28 cellular contexts compared by ENCODE assay signal in genomic region chr4:169414913-169415312, GRCh38.
"Had no signal": no experiment of that assay in that cellular context is flagged by ENCODE, and none has a peak within 500 bp of the region (broad histone marks: within the 10 kb centered on the region; RNA-seq: fewer than 3 reads in every experiment).

No MANE protein-coding gene starts in this region.

- H3K4me1 ChIP-seq: testis, tibial artery, uterus had no signal

- H3K4me3 ChIP-seq: stomach, suprapubic skin, testis, thoracic aorta, thyroid gland, tibial artery, tibial nerve, transverse colon, upper lobe of left lung, upper lobe of right lung, uterus, vagina had no signal

- H3K4me3 Mint-ChIP-seq: stimulated activated effector memory CD8-positive, alpha-beta T cell treated with anti-CD3 and anti-CD28 coated beads, Interleukin-12 subunit alpha, Interleukin-12 subunit beta, amount 100 ng/mL, for 72 hours; stimulated activated memory B cell treated with anti-CD40 and anti-IgM and Interleukin-4, amounts not matched to agents 10 μg/mL and 1 μg/mL and 100 μg/mL, for 72 hours; stimulated activated naive B cell treated with anti-CD40 and anti-IgM and Interleukin-4, amounts not matched to agents 10 μg/mL and 1 μg/mL and 100 μg/mL, for 72 hours; stimulated activated naive CD8-positive, alpha-beta T cell treated with anti-CD3 and anti-CD28 coated beads, Interleukin-15, amount 100 ng/mL, for 72 hours; stimulated activated naive CD8-positive, alpha-beta T cell treated with anti-CD3 and anti-CD28 coated beads, Interleukin-15, Interleukin-2, amounts not matched to agents 100 ng/mL and 50 ng/mL, for 24 hours; type B pancreatic cell had no signal

- ATAC-seq: stimulated activated effector memory CD8-positive, alpha-beta T cell treated with anti-CD3 and anti-CD28 coated beads, Interleukin-12 subunit alpha, Interleukin-12 subunit beta, amount 100 ng/mL, for 72 hours; stimulated activated memory B cell treated with anti-CD40 and anti-IgM and Interleukin-4, amounts not matched to agents 10 μg/mL and 1 μg/mL and 100 μg/mL, for 72 hours; stimulated activated naive B cell treated with anti-CD40 and anti-IgM and Interleukin-4, amounts not matched to agents 10 μg/mL and 1 μg/mL and 100 μg/mL, for 72 hours; stimulated activated naive CD8-positive, alpha-beta T cell treated with anti-CD3 and anti-CD28 coated beads, Interleukin-15, amount 100 ng/mL, for 72 hours; stimulated activated naive CD8-positive, alpha-beta T cell treated with anti-CD3 and anti-CD28 coated beads, Interleukin-15, Interleukin-2, amounts not matched to agents 100 U/mL and 50 U/mL, for 24 hours; upper lobe of right lung had no signal

- H3K27me3 ChIP-seq: stomach, suprapubic skin, testis, thyroid gland, tibial artery, tibial nerve, transverse colon, upper lobe of left lung, upper lobe of right lung, uterus, vagina had no signal

- H3K27me3 Mint-ChIP-seq: stimulated activated memory B cell treated with anti-CD40 and anti-IgM and Interleukin-4, amounts not matched to agents 10 μg/mL and 1 μg/mL and 100 μg/mL, for 72 hours; stimulated activated naive B cell treated with anti-CD40 and anti-IgM and Interleukin-4, amounts not matched to agents 10 μg/mL and 1 μg/mL and 100 μg/mL, for 72 hours; stimulated activated naive CD8-positive, alpha-beta T cell treated with anti-CD3 and anti-CD28 coated beads, Interleukin-15, amount 100 ng/mL, for 72 hours; stimulated activated naive CD8-positive, alpha-beta T cell treated with anti-CD3 and anti-CD28 coated beads, Interleukin-15, Interleukin-2, amounts not matched to agents 100 ng/mL and 50 ng/mL, for 24 hours; type B pancreatic cell had no signal

- H3K27ac ChIP-seq: stomach, suprapubic skin, testis, thoracic aorta, thyroid gland, tibial artery, tibial nerve, transverse colon, upper lobe of left lung, upper lobe of right lung, uterus, vagina had no signal

- DNase-seq: stimulated activated CD4-positive, alpha-beta T cell treated with anti-CD3 and anti-CD28 coated beads, Interleukin-2, amount 100 ng/mL, for 48 hours; stimulated activated CD4-positive, alpha-beta T cell treated with anti-CD3 and anti-CD28 coated beads, Interleukin-4, amount 100 ng/mL, for 1 hour; stimulated activated CD4-positive, alpha-beta T cell treated with anti-CD3 and anti-CD28 coated beads, Interleukin-4, amount 100 ng/mL, for 24 hours; stimulated activated CD4-positive, alpha-beta T cell treated with anti-CD3 and anti-CD28 coated beads, Interleukin-4, amount 100 ng/mL, for 4 hours; stimulated activated CD8-positive, alpha-beta memory T cell treated with anti-CD3 and anti-CD28 coated beads, Interleukin-4, amount 100 ng/mL, for 48 hours; stimulated activated naive B cell treated with anti-CD40 and anti-IgM and Interleukin-4, amounts not matched to agents 10 μg/mL and 1 μg/mL and 100 μg/mL, for 72 hours; stimulated activated naive CD4-positive, alpha-beta T cell; stimulated activated naive CD4-positive, alpha-beta T cell treated with Interleukin-2 at 50 U/mL for 16 hours; stimulated activated naive CD8-positive, alpha-beta T cell treated with anti-CD3 and anti-CD28 coated beads, Interleukin-15, amount 100 ng/mL, for 72 hours; stimulated activated naive CD8-positive, alpha-beta T cell treated with anti-CD3 and anti-CD28 coated beads, Interleukin-15, Interleukin-2, amounts not matched to agents 100 U/mL and 50 U/mL, for 24 hours; stomach; substantia nigra; testis; thyroid gland; tibial artery; transverse colon; upper lobe of left lung; upper lobe of right lung; uterus had no signal

- FAIRE-seq: urothelium cell line had no signal

- H3K9me3 Mint-ChIP-seq: stimulated activated effector memory CD8-positive, alpha-beta T cell treated with anti-CD3 and anti-CD28 coated beads, Interleukin-12 subunit alpha, Interleukin-12 subunit beta, amount 100 ng/mL, for 72 hours; stimulated activated memory B cell treated with anti-CD40 and anti-IgM and Interleukin-4, amounts not matched to agents 10 μg/mL and 1 μg/mL and 100 μg/mL, for 72 hours; stimulated activated naive B cell treated with anti-CD40 and anti-IgM and Interleukin-4, amounts not matched to agents 10 μg/mL and 1 μg/mL and 100 μg/mL, for 72 hours; stimulated activated naive CD8-positive, alpha-beta T cell treated with anti-CD3 and anti-CD28 coated beads, Interleukin-15, amount 100 ng/mL, for 72 hours; stimulated activated naive CD8-positive, alpha-beta T cell treated with anti-CD3 and anti-CD28 coated beads, Interleukin-15, Interleukin-2, amounts not matched to agents 100 ng/mL and 50 ng/mL, for 24 hours; type B pancreatic cell had no signal

- H3K36me3 ChIP-seq: stomach, suprapubic skin, thoracic aorta, thyroid gland, transverse colon, upper lobe of left lung, upper lobe of right lung, uterus, vagina had no signal

- H3K9me3 ChIP-seq: stomach, suprapubic skin, testis, thoracic aorta, thyroid gland, tibial artery, tibial nerve, transverse colon, upper lobe of left lung, upper lobe of right lung, uterus, vagina had no signal

- H3K27ac Mint-ChIP-seq: stimulated activated effector memory CD8-positive, alpha-beta T cell treated with anti-CD3 and anti-CD28 coated beads, Interleukin-12 subunit alpha, Interleukin-12 subunit beta, amount 100 ng/mL, for 72 hours; stimulated activated memory B cell treated with anti-CD40 and anti-IgM and Interleukin-4, amounts not matched to agents 10 μg/mL and 1 μg/mL and 100 μg/mL, for 72 hours; stimulated activated naive B cell treated with anti-CD40 and anti-IgM and Interleukin-4, amounts not matched to agents 10 μg/mL and 1 μg/mL and 100 μg/mL, for 72 hours; stimulated activated naive CD8-positive, alpha-beta T cell treated with anti-CD3 and anti-CD28 coated beads, Interleukin-15, amount 100 ng/mL, for 72 hours; stimulated activated naive CD8-positive, alpha-beta T cell treated with anti-CD3 and anti-CD28 coated beads, Interleukin-15, Interleukin-2, amounts not matched to agents 100 ng/mL and 50 ng/mL, for 24 hours; type B pancreatic cell had no signal

- H3K36me3 Mint-ChIP-seq: stimulated activated effector memory CD8-positive, alpha-beta T cell treated with anti-CD3 and anti-CD28 coated beads, Interleukin-12 subunit alpha, Interleukin-12 subunit beta, amount 100 ng/mL, for 72 hours had no signal
